1 cellular context compared by ENCODE assay signal in the genomic region with DNA sequence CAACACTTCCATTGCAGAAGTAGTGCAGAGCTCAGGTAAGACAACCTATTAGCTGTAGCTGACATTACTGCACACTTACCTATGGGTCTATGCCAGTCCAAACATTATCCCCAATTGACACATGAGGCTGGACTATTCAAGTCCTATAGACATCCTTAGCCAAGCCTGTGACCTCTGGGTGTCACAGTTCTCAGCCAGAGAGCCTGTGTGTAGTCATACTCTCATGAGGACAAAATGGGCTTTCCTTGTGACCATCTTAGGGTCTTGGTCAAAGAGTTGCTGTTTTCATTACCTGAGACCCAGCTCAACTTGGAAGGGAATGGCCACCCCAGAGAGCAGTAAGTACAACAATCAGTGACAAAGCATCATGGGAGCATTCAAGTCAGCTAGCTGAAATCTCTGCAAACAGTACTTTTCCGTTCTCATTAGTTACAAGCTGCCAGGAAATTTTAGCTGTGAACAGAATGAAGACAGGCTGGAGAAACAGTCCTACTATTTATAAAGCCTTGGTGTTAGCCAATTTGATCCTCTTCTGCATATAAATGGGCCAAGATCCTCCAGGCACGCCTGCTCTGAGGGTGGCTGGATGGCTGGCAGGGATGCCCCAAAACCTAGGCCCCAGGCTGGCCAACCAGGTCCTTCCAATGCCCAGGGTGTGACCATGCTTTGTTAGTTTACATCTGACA.
TF ChIP-seq lines count a peak whose summit lies in the region.

No MANE protein-coding gene starts in this region.

TF ChIP-seq in IMR-90, 13 proteins besides CTCF, POLR2A, EP300 and RAD21:
- TF ChIP-seq SMC3 (IDR thresholded peaks at IDR 0.05; ENCODE audit: low read depth, low read length), result no peak
- no peak for TF ChIP-seq CHD1 (IDR thresholded peaks at IDR 0.05; ENCODE audit: low read depth, low read length)
- no peak for TF ChIP-seq RCOR1 (IDR thresholded peaks at IDR 0.05; ENCODE audit: insufficient replicate concordance, low read length)
